Comparison of ENCODE assay signal across 1 cellular context in genomic region chr7:134646425-134647305, GRCh38.
TF ChIP-seq lines count a peak whose summit lies in the region.

BPGM (plus strand) TSS chr7:134646853; CDS start chr7:134661508, 14,655 bp downstream.

TF ChIP-seq in HepG2, 621 proteins besides CTCF, POLR2A, EP300 and RAD21 (continued from another document and continues in another):
- peak; percentile 71 for TF ChIP-seq IKZF5 (CRISPR knock-in tag; IDR thresholded peaks at IDR 0.05)
- TF ChIP-seq ZNF562 (CRISPR knock-in tag; IDR thresholded peaks at IDR 0.05; ENCODE audit: borderline replicate concordance), result no peak
- no peak for TF ChIP-seq ZFYVE20 (CRISPR knock-in tag; IDR thresholded peaks at IDR 0.05; ENCODE audit: borderline replicate concordance, low read depth)
- no peak for TF ChIP-seq NR3C1 (CRISPR knock-in tag; IDR thresholded peaks at IDR 0.05)
- TF ChIP-seq PLRG1 (conservative IDR thresholded peaks at IDR 0.05), result no peak
- TF ChIP-seq ARNT (IDR thresholded peaks at IDR 0.05), result no peak
- TF ChIP-seq DMAP1 (CRISPR knock-in tag; IDR thresholded peaks at IDR 0.05), result peak; percentile 32; the same call in 1 of the 2 replicates
- no peak for TF ChIP-seq ZNF703 (CRISPR knock-in tag; IDR thresholded peaks at IDR 0.05; ENCODE audit: borderline replicate concordance)
- TF ChIP-seq ZNF496 (CRISPR knock-in tag; IDR thresholded peaks at IDR 0.05; ENCODE audit: insufficient replicate concordance), result no peak
- TF ChIP-seq FLYWCH1 (CRISPR knock-in tag; IDR thresholded peaks at IDR 0.05), result no peak
- no peak for TF ChIP-seq ZBTB42 (CRISPR knock-in tag; IDR thresholded peaks at IDR 0.05)
- peak; percentile 58; the same call in 1 of the 2 replicates for TF ChIP-seq ARID4A (CRISPR knock-in tag; IDR thresholded peaks at IDR 0.05; ENCODE audit: borderline replicate concordance)
- TF ChIP-seq SRF (IDR thresholded peaks at IDR 0.05; ENCODE audit: low read depth, low read length), result no peak; the same call in 1 of the 2 replicates
- TF ChIP-seq REL (CRISPR knock-in tag; conservative IDR thresholded peaks at IDR 0.05), result no peak
- TF ChIP-seq ZNF180 (CRISPR knock-in tag; IDR thresholded peaks at IDR 0.05; ENCODE audit: borderline replicate concordance, low read depth), result no peak
- no peak for TF ChIP-seq NR0B2 (CRISPR knock-in tag; IDR thresholded peaks at IDR 0.05)
- no peak for TF ChIP-seq ATF5 (CRISPR knock-in tag; IDR thresholded peaks at IDR 0.05; ENCODE audit: low read depth)
- TF ChIP-seq NCOR1 (IDR thresholded peaks at IDR 0.05; ENCODE audit: borderline replicate concordance, low read length), result no peak
- peak; percentile 60; the same call in 1 of the 2 replicates for TF ChIP-seq ZNF501 (CRISPR knock-in tag; IDR thresholded peaks at IDR 0.05)
- no peak for TF ChIP-seq CEBPB (IDR thresholded peaks at IDR 0.05; ENCODE audit: borderline replicate concordance, low read depth, low read length)
- no peak for TF ChIP-seq MTF1 (CRISPR knock-in tag; IDR thresholded peaks at IDR 0.05)
- TF ChIP-seq ZNF451 (CRISPR knock-in tag; IDR thresholded peaks at IDR 0.05), result no peak
- TF ChIP-seq ZFAT (CRISPR knock-in tag; conservative IDR thresholded peaks at IDR 0.05), result 0 out of 2 replicates have a peak, but pooled peaks have one; percentile 37
- no peak for TF ChIP-seq SYNCRIP (IDR thresholded peaks at IDR 0.05; ENCODE audit: insufficient read depth, low read depth, low read length)
- TF ChIP-seq ZMYM2 (CRISPR knock-in tag; IDR thresholded peaks at IDR 0.05), result no peak
- TF ChIP-seq FOXJ3 (CRISPR knock-in tag; IDR thresholded peaks at IDR 0.05; ENCODE audit: borderline replicate concordance), result no peak
- TF ChIP-seq NFIB (CRISPR knock-in tag; IDR thresholded peaks at IDR 0.05; ENCODE audit: borderline replicate concordance), result no peak
- no peak for TF ChIP-seq CSRNP1 (CRISPR knock-in tag; IDR thresholded peaks at IDR 0.05)
- peak; percentile 71 for TF ChIP-seq JARID2 (CRISPR knock-in tag; IDR thresholded peaks at IDR 0.05; ENCODE audit: insufficient replicate concordance)
- no peak for TF ChIP-seq ARNTL (CRISPR knock-in tag; IDR thresholded peaks at IDR 0.05)
- no peak for TF ChIP-seq ZNF816 (CRISPR knock-in tag; IDR thresholded peaks at IDR 0.05; ENCODE audit: borderline replicate concordance)
- no peak for TF ChIP-seq ZNF784 (CRISPR knock-in tag; IDR thresholded peaks at IDR 0.05; ENCODE audit: borderline replicate concordance)
- TF ChIP-seq NKX3-1 (CRISPR knock-in tag; IDR thresholded peaks at IDR 0.05), result peak; percentile 73; the same call in 1 of the 2 replicates
- no peak for TF ChIP-seq TP53 (CRISPR knock-in tag; conservative IDR thresholded peaks at IDR 0.05)
- TF ChIP-seq CREB1 (IDR thresholded peaks at IDR 0.05), result peak; percentile 84
- TF ChIP-seq CREB1 (CRISPR knock-in tag; IDR thresholded peaks at IDR 0.05), result peak; percentile 92
- TF ChIP-seq MXD4 (CRISPR knock-in tag; IDR thresholded peaks at IDR 0.05), result no peak
- peak; percentile 23; the same call in 1 of the 2 replicates for TF ChIP-seq ZNF292 (CRISPR knock-in tag; IDR thresholded peaks at IDR 0.05; ENCODE audit: borderline replicate concordance, low read depth)
- TF ChIP-seq ZNF317 (CRISPR knock-in tag; IDR thresholded peaks at IDR 0.05), result no peak
- peak; percentile 72 for TF ChIP-seq ZNF18 (CRISPR knock-in tag; IDR thresholded peaks at IDR 0.05; ENCODE audit: insufficient replicate concordance)
- TF ChIP-seq GATAD1 (CRISPR knock-in tag; IDR thresholded peaks at IDR 0.05), result peak; percentile 88
- no peak for TF ChIP-seq SNRNP70 (IDR thresholded peaks at IDR 0.05; ENCODE audit: low read depth, low read length)
- no peak for TF ChIP-seq ZNF446 (CRISPR knock-in tag; IDR thresholded peaks at IDR 0.05)
- TF ChIP-seq SNAPC2 (CRISPR knock-in tag; IDR thresholded peaks at IDR 0.05), result no peak
- peak; percentile 92 for TF ChIP-seq SPEN (CRISPR knock-in tag; IDR thresholded peaks at IDR 0.05; ENCODE audit: low read depth)
- no peak for TF ChIP-seq RFX1 (IDR thresholded peaks at IDR 0.05)
- 0 out of 2 replicates have a peak, but pooled peaks have one; percentile 42 for TF ChIP-seq TOPORS (CRISPR knock-in tag; IDR thresholded peaks at IDR 0.05)
- TF ChIP-seq ZFP37 (CRISPR knock-in tag; IDR thresholded peaks at IDR 0.05; ENCODE audit: borderline replicate concordance), result no peak
- TF ChIP-seq ZNF563 (CRISPR knock-in tag; IDR thresholded peaks at IDR 0.05), result no peak
- TF ChIP-seq ZNF761 (CRISPR knock-in tag; conservative IDR thresholded peaks at IDR 0.05), result no peak
- TF ChIP-seq SP2 (CRISPR knock-in tag; IDR thresholded peaks at IDR 0.05), result peak; percentile 98
- no peak for TF ChIP-seq JUND (CRISPR knock-in tag; IDR thresholded peaks at IDR 0.05)
- TF ChIP-seq ZSCAN29 (CRISPR knock-in tag; conservative IDR thresholded peaks at IDR 0.05), result no peak
- TF ChIP-seq PCBP2 (optimal IDR thresholded peaks at IDR 0.05; ENCODE audit: low read depth, low read length, poor library complexity, severe bottlenecking), result no peak
- TF ChIP-seq RORA (CRISPR knock-in tag; IDR thresholded peaks at IDR 0.05), result no peak
- no peak for TF ChIP-seq CERS6 (CRISPR knock-in tag; IDR thresholded peaks at IDR 0.05)
- TF ChIP-seq ZMYM4 (CRISPR knock-in tag; IDR thresholded peaks at IDR 0.05), result peak; percentile 95
- TF ChIP-seq MEIS2 (CRISPR knock-in tag; IDR thresholded peaks at IDR 0.05), result no peak
- TF ChIP-seq ZNF776 (CRISPR knock-in tag; IDR thresholded peaks at IDR 0.05), result no peak
- TF ChIP-seq NFKBIZ (CRISPR knock-in tag; IDR thresholded peaks at IDR 0.05), result no peak
- TF ChIP-seq MEF2D (CRISPR knock-in tag; IDR thresholded peaks at IDR 0.05), result peak; percentile 35; the same call in 1 of the 2 replicates
- TF ChIP-seq MAX (IDR thresholded peaks at IDR 0.05), result peak; percentile 57; the same call in 1 of the 2 replicates
- no peak for TF ChIP-seq ZNF17 (CRISPR knock-in tag; IDR thresholded peaks at IDR 0.05)
- TF ChIP-seq PREB (CRISPR knock-in tag; IDR thresholded peaks at IDR 0.05), result no peak
- TF ChIP-seq ZNF256 (CRISPR knock-in tag; conservative IDR thresholded peaks at IDR 0.05), result no peak
- TF ChIP-seq KAT7 (CRISPR knock-in tag; IDR thresholded peaks at IDR 0.05; ENCODE audit: borderline replicate concordance), result no peak
- TF ChIP-seq STAG1 (CRISPR knock-in tag; IDR thresholded peaks at IDR 0.05), result 0 out of 2 replicates have a peak, but pooled peaks have one; percentile 2
